Comparison of ENCODE assay signal across 8 cellular contexts in the genomic region with DNA sequence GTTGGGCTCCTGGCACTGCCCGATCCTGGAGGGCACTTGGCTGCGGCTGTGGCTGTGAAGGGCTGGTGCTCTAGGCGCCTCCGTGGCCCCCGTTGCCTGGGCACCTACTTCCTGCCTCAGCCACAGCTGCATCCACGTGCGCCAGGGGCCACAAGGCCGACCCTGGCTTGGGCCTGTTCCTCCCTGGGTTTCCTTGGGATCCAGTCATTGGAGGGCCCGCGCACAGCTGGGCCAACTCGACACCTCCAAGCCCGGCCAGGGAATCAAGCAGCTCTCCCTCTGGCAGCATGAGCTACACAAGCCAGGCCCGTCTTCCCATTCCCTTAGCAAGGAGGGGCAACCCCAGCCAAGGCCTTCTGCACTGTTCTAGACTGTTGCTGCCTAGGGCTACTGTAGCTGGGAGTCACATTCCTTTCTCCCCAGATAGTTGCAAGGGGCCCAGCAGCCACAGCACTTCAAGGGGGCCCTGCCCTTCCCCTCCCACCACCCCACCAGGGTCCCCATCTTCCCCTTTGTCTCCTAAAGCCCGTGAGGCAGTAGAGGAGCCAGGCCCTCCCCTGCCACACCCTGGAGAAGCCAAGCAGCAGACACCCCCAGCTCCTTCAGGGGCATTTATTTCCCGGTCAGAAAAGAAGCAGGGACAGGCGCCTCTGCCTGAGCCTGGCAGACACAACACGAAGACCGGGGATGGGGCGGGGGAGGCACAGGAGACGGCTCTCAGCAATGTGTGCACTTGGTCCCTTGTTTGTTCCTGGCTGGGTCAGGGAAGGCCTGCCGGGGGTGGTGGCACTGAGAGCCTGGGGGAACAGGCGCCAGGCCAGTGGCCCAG. TPM values are rescaled to one million over a fixed set of nuclear protein-coding genes. Genes with fewer than 3 reads are reported as not detected.
DNase-seq lines count a peak whose midpoint lies in the region; ATAC-seq, FAIRE-seq and TF ChIP-seq lines count a peak whose summit lies in the region.

No MANE protein-coding gene starts in this region.

- TF ChIP-seq EP300 in HepG2 (IDR thresholded peaks at IDR 0.05; ENCODE audit: low read depth in 2 of 2, low read length in 2 of 2) (no peak), HepG2 (CRISPR knock-in tag; IDR thresholded peaks at IDR 0.05; ENCODE audit: borderline replicate concordance) (no peak)

- no peak overlapping the region; the same call in 1 of the 2 replicates for H3K9ac ChIP-seq in HepG2 (ENCODE audit: insufficient read depth, low read depth, low read length)

- peak; percentile 15; the same call in 1 of the 2 replicates for TF ChIP-seq RAD21 in HepG2 (CRISPR knock-in tag; IDR thresholded peaks at IDR 0.05)

- TF ChIP-seq CTCF in HepG2 (CRISPR knock-in tag; IDR thresholded peaks at IDR 0.05) (peak; percentile 13), uterus (IDR thresholded peaks at IDR 0.05) (no peak)

- 82% methylated on average over 22 of the region's 22 CpGs for WGBS in HepG2 (ENCODE audit: low lambda C conversion rate)

- H2AFZ ChIP-seq in HepG2 (ENCODE audit: low read length): no peak overlapping the region

- TF ChIP-seq POLR2A in HepG2 (IDR thresholded peaks at IDR 0.05; ENCODE audit: insufficient read depth in 1 of 2, low read depth in 2 of 2, low read length in 2 of 2): peak in 1 of 2 experiments; percentile 19; a peak in 2 of 4 replicates
- TF ChIP-seq POLR2A in uterus (IDR thresholded peaks at IDR 0.05): no peak

- H3K4me2 ChIP-seq in HepG2 (ENCODE audit: low read depth, low read length): no peak overlapping the region

- peak; percentile 17 for DNase-seq in NCI-H345 (lab: John Stamatoyannopoulos, UW)
- DNase-seq in NCI-H345 treated with DMSO at 0.1 percent for 48 hours (lab: John Stamatoyannopoulos, UW; ENCODE audit: unreplicated experiment): no peak
- peak; percentile 8 for DNase-seq in NCI-H526 treated with DMSO at 0.1 percent for 48 hours (lab: John Stamatoyannopoulos, UW)
- peak; percentile 78 for DNase-seq in amniotic epithelial cell (ENCODE audit: low read depth)
- peak; percentile 50 for DNase-seq in HepG2 (ENCODE audit: low spot score)
- DNase-seq in uterus: no peak
- no peak for DNase-seq in nucleus accumbens (lab: John Stamatoyannopoulos, UW)

- POLR2A ChIA-PET in HepG2 (lab: Yijun Ruan, JAX): interaction anchor here (0.6 to 3.8 kb wide), 13 partner anchors 9 to 237 kb away, joined by 3 to 15 read pairs (median 3); a partner anchor contains a TSS

- H3K36me3 ChIP-seq in HepG2 (replicated peaks in 1 of 2; ENCODE audit: control insufficient read depth in 1 of 2, insufficient read depth in 2 of 2, low read length in 2 of 2): peaks cover 18 to 39% of the 10 kb centered on the region in 2 experiments
- H3K36me3 ChIP-seq in uterus: no peaks in the 10 kb centered on the region

- H3K27ac ChIP-seq in HepG2 (ENCODE audit: extremely low read length, insufficient read depth, low read length) (peak overlapping the region; percentile 61), uterus (peak overlapping the region; percentile 96 to 97)

- no peak for FAIRE-seq in HepG2 (lab: Jason Lieb, UNC)

- in situ Hi-C loops in HepG2 (cut with HindIII; ENCODE audit: extremely low pct_ligation_motif_present, low pct_unique_long_range_greater_than_20kb): no loop called here

- peaks cover 89% of the 10 kb centered on the region for H3K4me1 ChIP-seq in HepG2 (ENCODE audit: insufficient read depth, low read length)
- H3K4me1 ChIP-seq in uterus: peaks cover 0 to 34% of the 10 kb centered on the region in 2 donors

- intact Hi-C loops in HepG2 (cut with micrococcal nuclease; ENCODE audit: unreplicated experiment): loop anchor here (5.0 kb wide), 1 partner anchor 155 kb away; a partner anchor contains a TSS
- intact Hi-C loops in uterus (cut with DNase I; ENCODE audit: low total_unique reads): no loop called here

- CTCF ChIA-PET in HepG2 (lab: Yijun Ruan, JAX; ENCODE audit: low intra/inter-chr PET ratio, low total read pairs): no interaction called here

- H3K9me3 ChIP-seq in HepG2 (ENCODE audit: low read length) (no peaks in the 10 kb centered on the region), uterus (no peaks in the 10 kb centered on the region)

- peaks cover 45% of the 10 kb centered on the region for H3K79me2 ChIP-seq in HepG2 (ENCODE audit: insufficient read depth, low read length)

- no TSS peak for BruUV-seq in HepG2 (replicated peaks; lab: Mats Ljungman, UMichigan)

- H3K27me3 ChIP-seq in HepG2 (ENCODE audit: control insufficient read depth in 1 of 2, insufficient read depth in 2 of 2, low read length in 2 of 2) (no peaks in the 10 kb centered on the region), uterus (no peaks in the 10 kb centered on the region)

- H4K20me1 ChIP-seq in HepG2 (ENCODE audit: insufficient read depth, low read length): peaks cover 53% of the 10 kb centered on the region; the same call in 1 of the 2 replicates

- H3K4me3 ChIP-seq in HepG2 (replicated peaks in 1 of 3; ENCODE audit: insufficient read depth in 1 of 3, low read depth in 2 of 3, low read length in 3 of 3) (no peak overlapping the region), uterus (no peak overlapping the region)

- ATAC-seq in HepG2 (peak; percentile 9), HG03139 (IDR thresholded peaks at IDR 0.05; ENCODE audit: unreplicated experiment) (no peak)

RNA-seq across cellular contexts. Expression of a gene that starts 3.8 kb away (rescaled TPM):
- total RNA-seq in HepG2 (2016; rRNA removed; fragmentation: Illumina TruSeq; extraction: Trizol): 64.0 and 120 TPM in 2 replicates
- total RNA-seq in HepG2 (2016; cell fraction: cytosol; rRNA removed; fragmentation: Illumina TruSeq; extraction: Trizol; ENCODE audit: low read depth): 25.7 and 26.7 TPM in 2 replicates
- 73.7 and 111 TPM in 2 replicates for total RNA-seq in HepG2 (2016; cell fraction: insoluble cytoplasmic fraction; rRNA removed; fragmentation: Illumina TruSeq; extraction: Trizol)
- total RNA-seq in HepG2 (2016; cell fraction: membrane; rRNA removed; fragmentation: Illumina TruSeq; extraction: Trizol): 68.1 and 73.5 TPM in 2 replicates
- 66.3 and 84.1 TPM in 2 replicates for total RNA-seq in HepG2 (2016; cell fraction: nucleus; rRNA removed; fragmentation: Illumina TruSeq; extraction: Trizol)
- 40.0 and 52.1 TPM in 2 replicates for polyA plus RNA-seq in HepG2 (2011; rRNA removed)
- 61.3 and 96.2 TPM in 2 replicates for polyA plus RNA-seq in HepG2 (2011; cell fraction: cytosol; rRNA removed)
- 174 and 191 TPM in 2 replicates for polyA plus RNA-seq in HepG2 (2011; cell fraction: nucleus; rRNA removed)
- polyA plus RNA-seq in HepG2 (2012): 159 and 169 TPM in 2 replicates
- 89.7 and 102 TPM in 2 replicates for polyA plus RNA-seq in HepG2 (2016; cell fraction: cytosol; fragmentation: Illumina TruSeq; extraction: Trizol; ENCODE audit: low read depth)
- 221 and 287 TPM in 2 replicates for polyA plus RNA-seq in HepG2 (2016; cell fraction: insoluble cytoplasmic fraction; fragmentation: Illumina TruSeq; extraction: Trizol; ENCODE audit: low read depth)
- polyA plus RNA-seq in HepG2 (2016; cell fraction: membrane; fragmentation: Illumina TruSeq; extraction: Trizol; ENCODE audit: low read depth): 171 and 188 TPM in 2 replicates
- polyA plus RNA-seq in HepG2 (2016; cell fraction: nucleus; fragmentation: Illumina TruSeq; extraction: Trizol; ENCODE audit: insufficient read depth, low read depth): 248 and 249 TPM in 2 replicates
- 35.7 and 46.7 TPM in 2 replicates for polyA minus RNA-seq in HepG2 (2011; rRNA and poly(A)+ RNA removed; ENCODE audit: low replicate concordance)
- 54.0 and 54.8 TPM in 2 replicates for polyA minus RNA-seq in HepG2 (2011; cell fraction: cytosol; rRNA and poly(A)+ RNA removed)
- 52.7 and 57.6 TPM in 2 replicates for polyA minus RNA-seq in HepG2 (2011; cell fraction: nucleus; rRNA and poly(A)+ RNA removed)
- total RNA-seq in uterus: 100 to 1,000 TPM in 1 of 4 donors, 10 to 100 TPM in 3; 31.2 to 350 (median 55.1) TPM

RNA-seq across cellular contexts. Expression of a gene that starts 7.0 kb away (rescaled TPM):
- total RNA-seq in HepG2 (2016; rRNA removed; fragmentation: Illumina TruSeq; extraction: Trizol) (337 and 782 TPM in 2 replicates), uterus (100 to 1,000 TPM; 199 to 504 (median 304) TPM)
- 162 and 167 TPM in 2 replicates for total RNA-seq in HepG2 (2016; cell fraction: cytosol; rRNA removed; fragmentation: Illumina TruSeq; extraction: Trizol; ENCODE audit: low read depth)
- total RNA-seq in HepG2 (2016; cell fraction: insoluble cytoplasmic fraction; rRNA removed; fragmentation: Illumina TruSeq; extraction: Trizol): 282 and 813 TPM in 2 replicates
- 299 and 300 TPM in 2 replicates for total RNA-seq in HepG2 (2016; cell fraction: membrane; rRNA removed; fragmentation: Illumina TruSeq; extraction: Trizol)
- 801 and 884 TPM in 2 replicates for total RNA-seq in HepG2 (2016; cell fraction: nucleus; rRNA removed; fragmentation: Illumina TruSeq; extraction: Trizol)
- polyA plus RNA-seq in HepG2 (2011; rRNA removed): 181 and 185 TPM in 2 replicates
- 150 and 176 TPM in 2 replicates for polyA plus RNA-seq in HepG2 (2011; cell fraction: cytosol; rRNA removed)
- 517 and 557 TPM in 2 replicates for polyA plus RNA-seq in HepG2 (2011; cell fraction: nucleus; rRNA removed)
- 1,462 and 1,524 TPM in 2 replicates for polyA plus RNA-seq in HepG2 (2012)
- polyA plus RNA-seq in HepG2 (2016; cell fraction: cytosol; fragmentation: Illumina TruSeq; extraction: Trizol; ENCODE audit: low read depth): 236 TPM in 2 replicates
- polyA plus RNA-seq in HepG2 (2016; cell fraction: insoluble cytoplasmic fraction; fragmentation: Illumina TruSeq; extraction: Trizol; ENCODE audit: low read depth): 494 and 566 TPM in 2 replicates
- 378 and 399 TPM in 2 replicates for polyA plus RNA-seq in HepG2 (2016; cell fraction: membrane; fragmentation: Illumina TruSeq; extraction: Trizol; ENCODE audit: low read depth)
- polyA plus RNA-seq in HepG2 (2016; cell fraction: nucleus; fragmentation: Illumina TruSeq; extraction: Trizol; ENCODE audit: insufficient read depth, low read depth): 2,290 and 2,428 TPM in 2 replicates
- 90.8 and 213 TPM in 2 replicates for polyA minus RNA-seq in HepG2 (2011; rRNA and poly(A)+ RNA removed; ENCODE audit: low replicate concordance)
- 303 and 378 TPM in 2 replicates for polyA minus RNA-seq in HepG2 (2011; cell fraction: cytosol; rRNA and poly(A)+ RNA removed)
- 250 and 278 TPM in 2 replicates for polyA minus RNA-seq in HepG2 (2011; cell fraction: nucleus; rRNA and poly(A)+ RNA removed)

RNA-seq across cellular contexts. Expression of a gene that starts 24.0 kb away (rescaled TPM):
- total RNA-seq in HepG2 (2016; rRNA removed; fragmentation: Illumina TruSeq; extraction: Trizol): 264 and 269 TPM in 2 replicates
- 86.2 and 89.3 TPM in 2 replicates for total RNA-seq in HepG2 (2016; cell fraction: cytosol; rRNA removed; fragmentation: Illumina TruSeq; extraction: Trizol; ENCODE audit: low read depth)
- 272 and 275 TPM in 2 replicates for total RNA-seq in HepG2 (2016; cell fraction: insoluble cytoplasmic fraction; rRNA removed; fragmentation: Illumina TruSeq; extraction: Trizol)
- total RNA-seq in HepG2 (2016; cell fraction: membrane; rRNA removed; fragmentation: Illumina TruSeq; extraction: Trizol): 108 and 110 TPM in 2 replicates
- 101 and 105 TPM in 2 replicates for total RNA-seq in HepG2 (2016; cell fraction: nucleus; rRNA removed; fragmentation: Illumina TruSeq; extraction: Trizol)
- 58.4 and 59.8 TPM in 2 replicates for polyA plus RNA-seq in HepG2 (2011; rRNA removed)
- polyA plus RNA-seq in HepG2 (2011; cell fraction: cytosol; rRNA removed): 45.3 and 72.1 TPM in 2 replicates
- polyA plus RNA-seq in HepG2 (2011; cell fraction: nucleus; rRNA removed): 54.3 and 67.4 TPM in 2 replicates
- 42.1 and 68.4 TPM in 2 replicates for polyA plus RNA-seq in HepG2 (2012)
- polyA plus RNA-seq in HepG2 (2016; cell fraction: cytosol; fragmentation: Illumina TruSeq; extraction: Trizol; ENCODE audit: low read depth): 78.5 and 81.9 TPM in 2 replicates
- 267 TPM in 2 replicates for polyA plus RNA-seq in HepG2 (2016; cell fraction: insoluble cytoplasmic fraction; fragmentation: Illumina TruSeq; extraction: Trizol; ENCODE audit: low read depth)
- 83.5 and 93.6 TPM in 2 replicates for polyA plus RNA-seq in HepG2 (2016; cell fraction: membrane; fragmentation: Illumina TruSeq; extraction: Trizol; ENCODE audit: low read depth)
- polyA plus RNA-seq in HepG2 (2016; cell fraction: nucleus; fragmentation: Illumina TruSeq; extraction: Trizol; ENCODE audit: insufficient read depth, low read depth): 158 and 162 TPM in 2 replicates
- 80.4 and 133 TPM in 2 replicates for polyA minus RNA-seq in HepG2 (2011; rRNA and poly(A)+ RNA removed; ENCODE audit: low replicate concordance)
- polyA minus RNA-seq in HepG2 (2011; cell fraction: cytosol; rRNA and poly(A)+ RNA removed): 40.2 and 48.3 TPM in 2 replicates
- polyA minus RNA-seq in HepG2 (2011; cell fraction: nucleus; rRNA and poly(A)+ RNA removed): 44.9 and 56.4 TPM in 2 replicates
- 10 to 100 TPM in 3 of 4 donors, 1 to 10 TPM in 1; 3.2 to 82.1 (median 34.5) TPM for total RNA-seq in uterus

RNA-seq across cellular contexts. Expression of a gene that starts 24.2 kb away (rescaled TPM):
- total RNA-seq in HepG2 (2016; rRNA removed; fragmentation: Illumina TruSeq; extraction: Trizol) (114 and 127 TPM in 2 replicates), uterus (10 to 100 TPM; 45.9 to 72.6 (median 61.5) TPM)
- total RNA-seq in HepG2 (2016; cell fraction: cytosol; rRNA removed; fragmentation: Illumina TruSeq; extraction: Trizol; ENCODE audit: low read depth): 131 and 197 TPM in 2 replicates
- total RNA-seq in HepG2 (2016; cell fraction: insoluble cytoplasmic fraction; rRNA removed; fragmentation: Illumina TruSeq; extraction: Trizol): 108 and 128 TPM in 2 replicates
- 131 and 179 TPM in 2 replicates for total RNA-seq in HepG2 (2016; cell fraction: membrane; rRNA removed; fragmentation: Illumina TruSeq; extraction: Trizol)
- 50.9 and 64.4 TPM in 2 replicates for total RNA-seq in HepG2 (2016; cell fraction: nucleus; rRNA removed; fragmentation: Illumina TruSeq; extraction: Trizol)
- 235 and 250 TPM in 2 replicates for polyA plus RNA-seq in HepG2 (2011; rRNA removed)
- polyA plus RNA-seq in HepG2 (2011; cell fraction: cytosol; rRNA removed): 444 and 596 TPM in 2 replicates
- polyA plus RNA-seq in HepG2 (2011; cell fraction: nucleus; rRNA removed): 192 and 202 TPM in 2 replicates
- polyA plus RNA-seq in HepG2 (2012): 95.6 and 161 TPM in 2 replicates
- 209 and 306 TPM in 2 replicates for polyA plus RNA-seq in HepG2 (2016; cell fraction: cytosol; fragmentation: Illumina TruSeq; extraction: Trizol; ENCODE audit: low read depth)
- 119 and 120 TPM in 2 replicates for polyA plus RNA-seq in HepG2 (2016; cell fraction: insoluble cytoplasmic fraction; fragmentation: Illumina TruSeq; extraction: Trizol; ENCODE audit: low read depth)
- 162 and 209 TPM in 2 replicates for polyA plus RNA-seq in HepG2 (2016; cell fraction: membrane; fragmentation: Illumina TruSeq; extraction: Trizol; ENCODE audit: low read depth)
- 107 and 109 TPM in 2 replicates for polyA plus RNA-seq in HepG2 (2016; cell fraction: nucleus; fragmentation: Illumina TruSeq; extraction: Trizol; ENCODE audit: insufficient read depth, low read depth)
- 68.6 and 147 TPM in 2 replicates for polyA minus RNA-seq in HepG2 (2011; rRNA and poly(A)+ RNA removed; ENCODE audit: low replicate concordance)
- polyA minus RNA-seq in HepG2 (2011; cell fraction: cytosol; rRNA and poly(A)+ RNA removed): 32.2 and 42.7 TPM in 2 replicates
- polyA minus RNA-seq in HepG2 (2011; cell fraction: nucleus; rRNA and poly(A)+ RNA removed): 23.0 and 25.9 TPM in 2 replicates

RNA-seq across cellular contexts. Expression of a gene that starts 32.5 kb away (rescaled TPM):
- total RNA-seq in HepG2 (2016; rRNA removed; fragmentation: Illumina TruSeq; extraction: Trizol) (0.69 and 1.00 TPM in 2 replicates), uterus (1 to 10 TPM in 1 of 4 donors, not detected in 3; 1.6 TPM)
- total RNA-seq in HepG2 (2016; cell fraction: cytosol; rRNA removed; fragmentation: Illumina TruSeq; extraction: Trizol; ENCODE audit: low read depth): 0.71 and 2.3 TPM in 2 replicates
- total RNA-seq in HepG2 (2016; cell fraction: insoluble cytoplasmic fraction; rRNA removed; fragmentation: Illumina TruSeq; extraction: Trizol): 1.3 TPM in 1 of 2 replicates, not detected in the other
- 1.00 and 1.2 TPM in 2 replicates for total RNA-seq in HepG2 (2016; cell fraction: membrane; rRNA removed; fragmentation: Illumina TruSeq; extraction: Trizol)
- total RNA-seq in HepG2 (2016; cell fraction: nucleus; rRNA removed; fragmentation: Illumina TruSeq; extraction: Trizol): 0.91 and 1.8 TPM in 2 replicates
- 0.17 and 0.33 TPM in 2 replicates for polyA plus RNA-seq in HepG2 (2011; rRNA removed)
- 0.55 and 1.1 TPM in 2 replicates for polyA plus RNA-seq in HepG2 (2011; cell fraction: cytosol; rRNA removed)
- 1.6 and 2.8 TPM in 2 replicates for polyA plus RNA-seq in HepG2 (2011; cell fraction: nucleus; rRNA removed)
- 0.34 and 0.52 TPM in 2 replicates for polyA plus RNA-seq in HepG2 (2012)
- polyA plus RNA-seq in HepG2 (2016; cell fraction: cytosol; fragmentation: Illumina TruSeq; extraction: Trizol; ENCODE audit: low read depth): 0.57 and 1.0 TPM in 2 replicates
- 1.7 TPM in 1 of 2 replicates, not detected in the other for polyA plus RNA-seq in HepG2 (2016; cell fraction: insoluble cytoplasmic fraction; fragmentation: Illumina TruSeq; extraction: Trizol; ENCODE audit: low read depth)
- 0.56 TPM in 1 of 2 replicates, not detected in the other for polyA plus RNA-seq in HepG2 (2016; cell fraction: membrane; fragmentation: Illumina TruSeq; extraction: Trizol; ENCODE audit: low read depth)
- polyA plus RNA-seq in HepG2 (2016; cell fraction: nucleus; fragmentation: Illumina TruSeq; extraction: Trizol; ENCODE audit: insufficient read depth, low read depth): 2.1 TPM in 1 of 2 replicates, not detected in the other
- polyA minus RNA-seq in HepG2 (2011; rRNA and poly(A)+ RNA removed; ENCODE audit: low replicate concordance): 0.09 and 0.88 TPM in 2 replicates
- not detected in 2 replicates for polyA minus RNA-seq in HepG2 (2011; cell fraction: cytosol; rRNA and poly(A)+ RNA removed)
- polyA minus RNA-seq in HepG2 (2011; cell fraction: nucleus; rRNA and poly(A)+ RNA removed): 1.9 TPM in 1 of 2 replicates, not detected in the other

Comparison
In these comparisons a context has a peak if more than half of its experiments do, and no peak if none do; other contexts are left out.
1. DNase-seq: peak in NCI-H345 (single experiment), NCI-H526 treated with DMSO at 0.1 percent for 48 hours (single experiment), amniotic epithelial cell (single experiment) and HepG2 (single experiment); none in NCI-H345 treated with DMSO at 0.1 percent for 48 hours (single experiment), uterus (0 of 2) and nucleus accumbens (0 of 56).